ENCODE assay signal across 7 cellular contexts in the genomic region with DNA sequence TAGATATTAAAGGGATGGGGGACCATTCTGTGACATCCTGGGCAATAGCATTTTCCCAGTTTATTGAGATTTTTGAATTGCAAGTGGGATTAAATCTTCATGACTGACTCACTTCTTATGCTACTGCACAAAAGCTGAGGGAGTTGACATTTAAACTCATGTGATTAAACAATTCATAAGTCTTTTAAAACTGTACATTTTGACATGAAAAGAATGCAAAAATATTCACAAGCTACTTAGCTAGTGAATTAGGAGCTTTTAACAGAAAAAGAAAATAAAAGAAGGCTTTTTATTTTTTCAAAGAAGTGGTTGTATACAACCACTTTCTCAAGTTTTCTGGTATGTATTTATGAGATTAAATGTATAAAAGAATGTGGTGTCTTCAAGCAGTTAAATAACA.
DNase-seq lines count a peak whose midpoint lies in the region; ATAC-seq, FAIRE-seq and TF ChIP-seq lines count a peak whose summit lies in the region.
"Not testable (repeated sequence)": the region's sequence is repeated elsewhere in the genome, so short reads cannot be mapped to it uniquely, and the experiment has no call there.

No MANE protein-coding gene starts in this region.

- H2AFZ ChIP-seq in H1 (ENCODE audit: low read length); smooth muscle cell (ENCODE audit: low read depth): not testable (repeated sequence)

- not testable (repeated sequence) for H3K4me3 ChIP-seq in A549; adipocyte (ENCODE audit: low read length); H1 (ENCODE audit: extremely low read depth in 1 of 4, insufficient read depth in 2 of 4, low read depth in 3 of 4, low read length in 4 of 4); smooth muscle cell
- H3K4me3 ChIP-seq in heart left ventricle, result peak overlapping the region in 2 of 12 donors; percentile 9 to 16

- not testable (repeated sequence) for H3F3A ChIP-seq in smooth muscle cell (ENCODE audit: low read depth)

- FAIRE-seq in A549 (lab: Jason Lieb, UNC), result not testable (repeated sequence)
- FAIRE-seq in GM18507 (lab: Jason Lieb, UNC) (peak; percentile 44), H1 (lab: Jason Lieb, UNC) (peak; percentile 7)

- not testable (repeated sequence) for H3K9me3 Mint-ChIP-seq in mesothelial cell of epicardium

- H4K8ac ChIP-seq in H1 (ENCODE audit: extremely low read depth, insufficient read depth, low read length), result not testable (repeated sequence)

- not testable (repeated sequence) for H2BK5ac ChIP-seq in H1 (ENCODE audit: low read depth, low read length)

- not testable (repeated sequence) for H3K14ac ChIP-seq in H1 (ENCODE audit: insufficient read length)

- H3K4me1 Mint-ChIP-seq in mesothelial cell of epicardium, result not testable (repeated sequence)

- H3K27ac Mint-ChIP-seq in mesothelial cell of epicardium, result peak overlapping the region; percentile 25

- not testable (repeated sequence) for H2BK120ac ChIP-seq in H1 (replicated peaks; ENCODE audit: low read depth, low read length)

- H3K56ac ChIP-seq in H1 (replicated peaks; ENCODE audit: insufficient read length, low read depth, low read length), result not testable (repeated sequence)

- not testable (repeated sequence) for H3K23ac ChIP-seq in H1 (ENCODE audit: insufficient read length)

- not testable (repeated sequence) for H3K36me3 Mint-ChIP-seq in mesothelial cell of epicardium

- H2BK12ac ChIP-seq in H1 (ENCODE audit: low read depth, low read length), result not testable (repeated sequence)

- TF ChIP-seq POLR2A in A549 (IDR thresholded peaks at IDR 0.05; ENCODE audit: low read length); H1 (IDR thresholded peaks at IDR 0.05; ENCODE audit: control extremely low read depth in 1 of 2, low read depth in 2 of 2, low read length in 2 of 2); heart left ventricle (IDR thresholded peaks at IDR 0.05): not testable (repeated sequence)

- not testable (repeated sequence) for H3K27ac ChIP-seq in A549; H1 (ENCODE audit: low read depth, low read length); smooth muscle cell (ENCODE audit: low read depth)
- peak overlapping the region in 8 of 12 donors; percentile 22 to 72 (median 36) for H3K27ac ChIP-seq in heart left ventricle

- intact Hi-C loops in heart left ventricle (cut with DNase I), result not testable (repeated sequence)

- not testable (repeated sequence) for DNase-seq in A549 (ENCODE audit: low read depth in 1 of 2, low spot score in 1 of 2); GM18507 (ENCODE audit: extremely low spot score, insufficient read length, low read depth); H1 (ENCODE audit: low read depth in 1 of 2, low spot score in 2 of 2); heart left ventricle; mesothelial cell of epicardium (ENCODE audit: low spot score in 2 of 2, unreplicated experiment in 2 of 2); smooth muscle cell (lab: John Stamatoyannopoulos, UW; ENCODE audit: unreplicated experiment)
- peak; percentile 7 for DNase-seq in adipocyte (ENCODE audit: low read depth)

- not testable (repeated sequence) for H2BK20ac ChIP-seq in H1 (ENCODE audit: low read length)

- H3K79me1 ChIP-seq in H1 (ENCODE audit: low read depth, low read length), result not testable (repeated sequence)

- H3K27me3 Mint-ChIP-seq in mesothelial cell of epicardium (ENCODE audit: low read depth), result not testable (repeated sequence)

- H3K9me3 ChIP-seq in A549; adipocyte (ENCODE audit: control insufficient read depth, low read length); H1 (ENCODE audit: insufficient read depth in 2 of 2, low read depth in 1 of 2, low read length in 1 of 2); heart left ventricle; smooth muscle cell (replicated peaks; ENCODE audit: low read depth): not testable (repeated sequence)

- H3K18ac ChIP-seq in H1 (ENCODE audit: extremely low read depth, low read length), result not testable (repeated sequence)

- H4K20me1 ChIP-seq in H1 (replicated peaks in 1 of 2; ENCODE audit: control insufficient read depth in 1 of 2, insufficient read depth in 2 of 2, low read length in 2 of 2); smooth muscle cell (ENCODE audit: low read depth): not testable (repeated sequence)

- not testable (repeated sequence) for H4K5ac ChIP-seq in H1 (ENCODE audit: insufficient read length, low read depth, low read length)

- not testable (repeated sequence) for H3K4me3 Mint-ChIP-seq in mesothelial cell of epicardium

- H2BK15ac ChIP-seq in H1 (ENCODE audit: low read length), result not testable (repeated sequence)

- H3K4me2 ChIP-seq in A549 (peak overlapping the region; percentile 64), smooth muscle cell (peak overlapping the region; percentile 70)
- H3K4me2 ChIP-seq in H1 (ENCODE audit: insufficient read depth in 1 of 2, low read depth in 2 of 2, low read length in 2 of 2), result not testable (repeated sequence)

- CTCF ChIA-PET in A549 (lab: Yijun Ruan, JAX); H1 (lab: Charles Lee; ENCODE audit: partially characterized antibody): not testable (repeated sequence)

- not testable (repeated sequence) for H3K36me3 ChIP-seq in adipocyte (ENCODE audit: control insufficient read depth, insufficient read depth, low read length, severe bottlenecking); H1 (ENCODE audit: control insufficient read depth in 2 of 4, insufficient read depth in 4 of 4, low read length in 3 of 4); heart left ventricle; smooth muscle cell (ENCODE audit: low read depth)

- not testable (repeated sequence) for H3K4ac ChIP-seq in H1 (replicated peaks; ENCODE audit: insufficient read length, low read depth, low read length)

- not testable (repeated sequence) for TF ChIP-seq EP300 in A549 (IDR thresholded peaks at IDR 0.05); H1 (IDR thresholded peaks at IDR 0.05; ENCODE audit: borderline replicate concordance in 1 of 2, low read depth in 2 of 2, low read length in 2 of 2)

- H4K91ac ChIP-seq in H1 (replicated peaks; ENCODE audit: insufficient read length, low read length), result not testable (repeated sequence)

- not testable (repeated sequence) for H3K23me2 ChIP-seq in H1 (ENCODE audit: low read depth, low read length)

- H3K27me3 ChIP-seq in adipocyte (replicated peaks; ENCODE audit: control insufficient read depth, insufficient read depth, low read length); H1 (replicated peaks in 1 of 4; ENCODE audit: control insufficient read depth in 3 of 4, extremely low read depth in 1 of 4, insufficient read depth in 3 of 4, low read length in 3 of 4); heart left ventricle; smooth muscle cell (ENCODE audit: low read depth): not testable (repeated sequence)

- not testable (repeated sequence) for TF ChIP-seq CTCF in A549 (IDR thresholded peaks at IDR 0.05); H1 (IDR thresholded peaks at IDR 0.05; ENCODE audit: control extremely low read depth in 1 of 3, insufficient read depth in 1 of 3, low read depth in 1 of 3, low read length in 3 of 3); heart left ventricle (IDR thresholded peaks at IDR 0.05); mesothelial cell of epicardium (IDR thresholded peaks at IDR 0.05; ENCODE audit: unreplicated experiment); smooth muscle cell (IDR thresholded peaks at IDR 0.05; ENCODE audit: borderline replicate concordance, insufficient read depth, poor library complexity, severe bottlenecking)

- H3K4me1 ChIP-seq in A549; adipocyte (ENCODE audit: control insufficient read depth, insufficient read depth, low read length); H1 (replicated peaks in 1 of 4; ENCODE audit: control insufficient read depth in 3 of 4, insufficient read depth in 4 of 4, low read length in 3 of 4); smooth muscle cell (ENCODE audit: low read depth): not testable (repeated sequence)
- peaks cover 0 to 16% (median 0%) of the 10 kb centered on the region in 12 donors for H3K4me1 ChIP-seq in heart left ventricle

- POLR2A ChIA-PET in A549 (lab: Yijun Ruan, JAX); H1 (lab: Charles Lee; ENCODE audit: partially characterized antibody): not testable (repeated sequence)

- TF ChIP-seq RAD21 in A549 (conservative IDR thresholded peaks at IDR 0.05 in 1 of 2, IDR thresholded peaks at IDR 0.05 in 1 of 2); H1 (IDR thresholded peaks at IDR 0.05 in 1 of 2, conservative IDR thresholded peaks at IDR 0.05 in 1 of 2; ENCODE audit: low read depth in 2 of 2, low read length in 2 of 2): not testable (repeated sequence)

- H3K79me2 ChIP-seq in H1 (ENCODE audit: control insufficient read depth in 1 of 2, insufficient read depth in 2 of 2, low read length in 2 of 2); smooth muscle cell (ENCODE audit: low read depth): not testable (repeated sequence)

- H3K9ac ChIP-seq in adipocyte (ENCODE audit: low read length); H1 (replicated peaks in 1 of 4; ENCODE audit: extremely low read depth in 1 of 4, low read depth in 3 of 4, low read length in 3 of 4); smooth muscle cell (ENCODE audit: low read depth): not testable (repeated sequence)

- not testable (repeated sequence) for ATAC-seq in A549, heart left ventricle

- H2AK5ac ChIP-seq in H1 (ENCODE audit: low read depth, low read length), result not testable (repeated sequence)
